In genomic region chr3:179670311-179670710, GRCh38 we compare ENCODE assay signal across 28 cellular contexts.
"Had no signal": no experiment of that assay in that cellular context is flagged by ENCODE, and none has a peak within 500 bp of the region (broad histone marks: within the 10 kb centered on the region; RNA-seq: fewer than 3 reads in every experiment).

No MANE protein-coding gene starts in this region.

- H3K27ac Mint-ChIP-seq: activated CD4-positive, alpha-beta T cell treated with anti-CD3 and anti-CD28 coated beads, Interleukin-2, amount 10 ng/mL, durations not matched to agents 7 days and 5 days; activated CD8-positive, alpha-beta T cell treated with anti-CD3 and anti-CD28 coated beads for 36 hours; activated naive CD4-positive, alpha-beta T cell treated with anti-CD3 and anti-CD28 coated beads, Interleukin-2, amount 50 U/mL, for 24 hours; activated naive CD8-positive, alpha-beta T cell treated with anti-CD3 and anti-CD28 coated beads, Interleukin-2, amount 50 U/mL, for 24 hours; activated T-helper 17 cell treated with anti-CD3 and anti-CD28 coated beads, Interleukin-2, amount 50 U/mL, for 72 hours; mesothelial cell of epicardium; T-helper 17 cell had no signal

- H3K4me2 ChIP-seq: hepatocyte had no signal

- H2AFZ ChIP-seq: hepatocyte, parathyroid adenoma had no signal

- H3K27me3 ChIP-seq: breast epithelium, hepatocyte, thyroid gland, upper lobe of left lung, vagina had no signal

- H3K4me1 ChIP-seq: breast epithelium, parathyroid adenoma had no signal

- H3K36me3 ChIP-seq: breast epithelium, thyroid gland, upper lobe of left lung, vagina had no signal

- DNase-seq: activated CD4-positive, alpha-beta T cell treated with anti-CD3 and anti-CD28 coated beads for 1 hour; activated CD4-positive, alpha-beta T cell treated with anti-CD3 and anti-CD28 coated beads, Interleukin-2, amount 10 ng/mL, durations not matched to agents 7 days and 5 days; activated CD8-positive, alpha-beta T cell treated with anti-CD3 and anti-CD28 coated beads for 36 hours; activated gamma-delta T cell treated with Interleukin-2 at 50 U/mL for 16 hours; activated naive CD8-positive, alpha-beta T cell treated with anti-CD3 and anti-CD28 coated beads, Interleukin-2, amount 50 U/mL, for 24 hours; activated T-cell treated with anti-CD3 and anti-CD28 coated beads, Interleukin-2, amount 50 U/mL, for 4 hours; central memory CD4-positive, alpha-beta T cell; islet precursor cell; mammary epithelial cell; naive B cell; nucleus accumbens; right cardiac atrium; stimulated activated CD4-positive, alpha-beta T cell treated with anti-CD3 and anti-CD28 coated beads, Interleukin-12 subunit alpha, Interleukin-12 subunit beta, amount 100 ng/mL, for 4 hours; stimulated activated CD4-positive, alpha-beta T cell treated with anti-CD3 and anti-CD28 coated beads, Interleukin-4, amount 100 ng/mL, for 1 hour; stimulated activated naive CD8-positive, alpha-beta T cell treated with anti-CD3 and anti-CD28 coated beads, Interleukin-15, Interleukin-2, amounts not matched to agents 100 U/mL and 50 U/mL, for 24 hours; T-helper 17 cell; T1000; thyroid gland; upper lobe of left lung had no signal

- ATAC-seq: activated CD8-positive, alpha-beta T cell treated with anti-CD3 and anti-CD28 coated beads for 36 hours; activated naive CD8-positive, alpha-beta T cell treated with anti-CD3 and anti-CD28 coated beads, Interleukin-2, amount 50 U/mL, for 24 hours; activated T-cell treated with anti-CD3 and anti-CD28 coated beads, Interleukin-2, amount 50 U/mL, for 4 hours; activated T-helper 17 cell treated with anti-CD3 and anti-CD28 coated beads, Interleukin-2, amount 50 U/mL, for 72 hours; right cardiac atrium; stimulated activated naive CD8-positive, alpha-beta T cell treated with anti-CD3 and anti-CD28 coated beads, Interleukin-15, Interleukin-2, amounts not matched to agents 100 U/mL and 50 U/mL, for 24 hours; T-helper 17 cell had no signal

- H3K36me3 Mint-ChIP-seq: mesothelial cell of epicardium, naive B cell had no signal

- FAIRE-seq: endothelial cell of umbilical vein, frontal cortex had no signal

- H3K27ac ChIP-seq: breast epithelium, hepatocyte, parathyroid adenoma, vagina had no signal

- H3K9me3 Mint-ChIP-seq: activated CD4-positive, alpha-beta T cell treated with anti-CD3 and anti-CD28 coated beads, Interleukin-2, amount 10 ng/mL, durations not matched to agents 7 days and 5 days; activated CD8-positive, alpha-beta T cell treated with anti-CD3 and anti-CD28 coated beads for 36 hours; activated naive CD4-positive, alpha-beta T cell treated with anti-CD3 and anti-CD28 coated beads, Interleukin-2, amount 50 U/mL, for 24 hours; activated naive CD8-positive, alpha-beta T cell treated with anti-CD3 and anti-CD28 coated beads, Interleukin-2, amount 50 U/mL, for 24 hours; activated T-cell treated with anti-CD3 and anti-CD28 coated beads, Interleukin-2, amount 50 U/mL, for 4 hours; activated T-helper 17 cell treated with anti-CD3 and anti-CD28 coated beads, Interleukin-2, amount 50 U/mL, for 72 hours; naive B cell had no signal

- H3K4me1 Mint-ChIP-seq: activated CD4-positive, alpha-beta T cell treated with anti-CD3 and anti-CD28 coated beads, Interleukin-2, amount 10 ng/mL, durations not matched to agents 7 days and 5 days; activated naive CD8-positive, alpha-beta T cell treated with anti-CD3 and anti-CD28 coated beads, Interleukin-2, amount 50 U/mL, for 24 hours had no signal

- H3K4me3 Mint-ChIP-seq: activated CD4-positive, alpha-beta T cell treated with anti-CD3 and anti-CD28 coated beads, Interleukin-2, amount 10 ng/mL, durations not matched to agents 7 days and 5 days; activated CD8-positive, alpha-beta T cell treated with anti-CD3 and anti-CD28 coated beads for 36 hours; activated naive CD4-positive, alpha-beta T cell treated with anti-CD3 and anti-CD28 coated beads, Interleukin-2, amount 50 U/mL, for 24 hours; activated naive CD8-positive, alpha-beta T cell treated with anti-CD3 and anti-CD28 coated beads, Interleukin-2, amount 50 U/mL, for 24 hours; activated T-cell treated with anti-CD3 and anti-CD28 coated beads, Interleukin-2, amount 50 U/mL, for 4 hours; activated T-helper 17 cell treated with anti-CD3 and anti-CD28 coated beads, Interleukin-2, amount 50 U/mL, for 72 hours; mesothelial cell of epicardium; naive B cell; T-helper 17 cell had no signal

- H3K9ac ChIP-seq: parathyroid adenoma had no signal

- H3K27me3 Mint-ChIP-seq: activated CD4-positive, alpha-beta T cell treated with anti-CD3 and anti-CD28 coated beads, Interleukin-2, amount 10 ng/mL, durations not matched to agents 7 days and 5 days; activated CD8-positive, alpha-beta T cell treated with anti-CD3 and anti-CD28 coated beads for 36 hours; activated naive CD4-positive, alpha-beta T cell treated with anti-CD3 and anti-CD28 coated beads, Interleukin-2, amount 50 U/mL, for 24 hours; activated naive CD8-positive, alpha-beta T cell treated with anti-CD3 and anti-CD28 coated beads, Interleukin-2, amount 50 U/mL, for 24 hours; activated T-helper 17 cell treated with anti-CD3 and anti-CD28 coated beads, Interleukin-2, amount 50 U/mL, for 72 hours; naive B cell; T-helper 17 cell had no signal

- H3K9me3 ChIP-seq: breast epithelium, thyroid gland, upper lobe of left lung, vagina had no signal

- H3K4me3 ChIP-seq: breast epithelium, hepatocyte, thyroid gland, vagina had no signal
